ENCODE assay signal across 14 cellular contexts in the genomic region with DNA sequence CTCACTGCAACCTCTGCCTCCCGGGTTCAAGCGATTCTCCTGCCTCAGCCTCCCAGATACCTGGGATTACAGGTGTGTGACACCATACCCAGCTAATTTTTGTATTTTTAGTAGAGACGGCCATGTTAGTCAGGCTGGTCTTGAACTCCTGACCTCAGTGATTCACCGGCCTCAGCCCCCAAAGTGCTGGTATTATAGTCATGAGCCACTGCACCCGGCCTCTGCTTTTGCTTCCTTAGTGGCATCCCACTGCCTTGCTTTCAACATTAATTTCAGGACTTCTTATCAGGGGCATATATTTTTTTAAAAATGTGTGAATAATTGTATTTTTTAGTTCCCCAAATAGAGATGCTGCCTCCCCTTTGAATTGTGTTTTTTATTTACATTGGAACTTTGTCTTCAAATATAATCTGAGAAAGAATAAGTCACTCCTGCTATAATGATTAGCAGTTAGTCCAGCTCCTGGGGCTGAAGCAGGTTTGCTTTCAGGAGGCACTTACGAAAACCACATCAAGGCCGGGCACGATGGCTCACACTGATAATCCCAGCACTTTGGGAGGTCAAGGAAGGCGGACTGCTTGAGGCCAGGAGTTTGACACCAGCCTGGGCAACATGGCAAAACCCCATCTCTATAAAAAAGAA.
A peak's percentile ranks its signal among the peaks of the same experiment; 100 is the strongest.
DNase-seq lines count a peak whose midpoint lies in the region; FAIRE-seq and TF ChIP-seq lines count a peak whose summit lies in the region.
"Had no signal": no experiment of that assay in that cellular context is flagged by ENCODE, and none has a peak within 500 bp of the region (broad histone marks: within the 10 kb centered on the region; RNA-seq: fewer than 3 reads in every experiment).

No MANE protein-coding gene starts in this region.

- no peak overlapping the region for H3K27ac ChIP-seq in parathyroid adenoma
- H3K27ac ChIP-seq: SJCRH30 had no signal

- no peaks in the 10 kb centered on the region for H3K4me1 ChIP-seq in parathyroid adenoma
- H3K4me1 ChIP-seq: SJCRH30 had no signal

- H3K79me2 ChIP-seq in parathyroid adenoma = no peaks in the 10 kb centered on the region

- no peaks in the 10 kb centered on the region for H3K27me3 ChIP-seq in parathyroid adenoma (ENCODE audit: control insufficient read depth, insufficient read depth, low read length)
- H3K27me3 ChIP-seq: SJCRH30 had no signal

- DNase-seq in EL = peak; percentile 70
- DNase-seq in RCC 7860 (ENCODE audit: low spot score) = peak; percentile 79
- DNase-seq in choroid plexus epithelial cell (ENCODE audit: low read depth) = peak; percentile 33
- no peak for DNase-seq in activated CD8-positive, alpha-beta memory T cell treated with anti-CD3 and anti-CD28 coated beads, Interleukin-2, amount 50 U/mL, for 4 hours
- no peak for DNase-seq in T-helper 9 cell
- DNase-seq in activated CD8-positive, alpha-beta memory T cell treated with anti-CD3 and anti-CD28 coated beads, Interleukin-2, amount 50 U/mL, for 48 hours = no peak
- no peak for DNase-seq in DMS79 treated with DMSO at 0.1 percent for 48 hours (lab: John Stamatoyannopoulos, UW)
- DNase-seq: activated gamma-delta T cell treated with Interleukin-2 at 50 U/mL for 16 hours; DND-41; effector memory CD4-positive, alpha-beta T cell; NK-92 treated with Interleukin-12 subunit alpha and Interleukin-12 subunit beta, amount 100 ng/mL, for 24 hours; SJCRH30 had no signal

- H3K4me2 ChIP-seq in parathyroid adenoma (ENCODE audit: low read length) = no peak overlapping the region

- no peaks in the 10 kb centered on the region for H3K36me3 ChIP-seq in parathyroid adenoma (ENCODE audit: control insufficient read depth, insufficient read depth, low read length)
- H3K36me3 ChIP-seq: SJCRH30 had no signal

- H3K9ac ChIP-seq in parathyroid adenoma = no peak overlapping the region

- no peak overlapping the region for H3K4me3 ChIP-seq in choroid plexus epithelial cell (ENCODE audit: low read depth, low read length)
- no peak overlapping the region for H3K4me3 ChIP-seq in parathyroid adenoma (ENCODE audit: low read depth, low read length)
- H3K4me3 ChIP-seq: SJCRH30 had no signal

- TF ChIP-seq CTCF in choroid plexus epithelial cell (conservative IDR thresholded peaks at IDR 0.05; ENCODE audit: low read depth, low read length) = no peak
- TF ChIP-seq CTCF in parathyroid adenoma (IDR thresholded peaks at IDR 0.05) = no peak

- H2AFZ ChIP-seq in parathyroid adenoma = peak overlapping the region; percentile 7

- FAIRE-seq in RCC 7860 (lab: Jason Lieb, UNC) = no peak
- FAIRE-seq: GM12891 had no signal

- no peaks in the 10 kb centered on the region for H3K9me3 ChIP-seq in parathyroid adenoma (ENCODE audit: control insufficient read depth, low read length)
- H3K9me3 ChIP-seq: SJCRH30 had no signal

Comparison
In these comparisons a context has a peak if more than half of its experiments do, and no peak if none do; other contexts are left out.
1. DNase-seq: peak in EL (single experiment), RCC 7860 (single experiment) and choroid plexus epithelial cell (single experiment); none in activated CD8-positive, alpha-beta memory T cell treated with anti-CD3 and anti-CD28 coated beads, Interleukin-2, amount 50 U/mL, for 4 hours (single experiment), T-helper 9 cell (single experiment), activated CD8-positive, alpha-beta memory T cell treated with anti-CD3 and anti-CD28 coated beads, Interleukin-2, amount 50 U/mL, for 48 hours (single experiment) and DMS79 treated with DMSO at 0.1 percent for 48 hours (single experiment).